8 cellular contexts compared by ENCODE assay signal in genomic region chr21:32412998-32413504, GRCh38. TPM values are rescaled to one million over a fixed set of nuclear protein-coding genes. Genes with fewer than 3 reads are reported as not detected.
A peak's percentile ranks its signal among the peaks of the same experiment; 100 is the strongest.
DNase-seq lines count a peak whose midpoint lies in the region; ATAC-seq, FAIRE-seq and TF ChIP-seq lines count a peak whose summit lies in the region.

No MANE protein-coding gene starts in this region.

- H3K9me3 Mint-ChIP-seq in stimulated activated effector memory CD8-positive, alpha-beta T cell treated with anti-CD3 and anti-CD28 coated beads, Interleukin-12 subunit alpha, Interleukin-12 subunit beta, amount 100 ng/mL, for 72 hours: peaks cover 3% of the 10 kb centered on the region

- H3K4me1 ChIP-seq in A549 (peaks cover 41% of the 10 kb centered on the region), kidney (ENCODE audit: control insufficient read depth in 1 of 2, insufficient read depth in 1 of 2, low read depth in 1 of 2, low read length in 2 of 2) (peaks cover 0 to 7% of the 10 kb centered on the region in 2 donors)

- no peaks in the 10 kb centered on the region for H3K36me3 ChIP-seq in kidney (ENCODE audit: control insufficient read depth in 1 of 2, insufficient read depth in 2 of 2, low read length in 2 of 2)

- H3K27ac Mint-ChIP-seq in stimulated activated effector memory CD8-positive, alpha-beta T cell treated with anti-CD3 and anti-CD28 coated beads, Interleukin-12 subunit alpha, Interleukin-12 subunit beta, amount 100 ng/mL, for 72 hours: peak overlapping the region; percentile 89

- TF ChIP-seq RAD21 in A549 (conservative IDR thresholded peaks at IDR 0.05 in 1 of 2, IDR thresholded peaks at IDR 0.05 in 1 of 2): no peak

- peak in 1 of 2 experiments; percentile 51; a peak in 5 of 6 replicates for ATAC-seq in A549
- no peak for ATAC-seq in stimulated activated effector memory CD8-positive, alpha-beta T cell treated with anti-CD3 and anti-CD28 coated beads, Interleukin-12 subunit alpha, Interleukin-12 subunit beta, amount 100 ng/mL, for 72 hours

- no peaks in the 10 kb centered on the region for H3K36me3 Mint-ChIP-seq in stimulated activated effector memory CD8-positive, alpha-beta T cell treated with anti-CD3 and anti-CD28 coated beads, Interleukin-12 subunit alpha, Interleukin-12 subunit beta, amount 100 ng/mL, for 72 hours

- peaks cover 66% of the 10 kb centered on the region for H3K4me1 Mint-ChIP-seq in stimulated activated effector memory CD8-positive, alpha-beta T cell treated with anti-CD3 and anti-CD28 coated beads, Interleukin-12 subunit alpha, Interleukin-12 subunit beta, amount 100 ng/mL, for 72 hours

- CTCF ChIA-PET in A549 (lab: Yijun Ruan, JAX): interaction anchor here (1.3 to 9.2 kb wide), 9 partner anchors 14 to 187 kb away, joined by 3 to 61 read pairs (median 6); no protein-coding TSS in a partner anchor

- no peak for TF ChIP-seq EP300 in A549 (IDR thresholded peaks at IDR 0.05)

- POLR2A ChIA-PET in A549 (lab: Yijun Ruan, JAX): interaction anchor here (0.7 to 1.6 kb wide), 2 partner anchors 14 to 188 kb away, joined by 3 read pairs; no protein-coding TSS in a partner anchor

- no peak for DNase-seq in A549 (ENCODE audit: low read depth in 1 of 2, low spot score in 1 of 2)
- peak in 62 of 76 experiments; percentile 26 to 89 (median 56) for DNase-seq in HUDEP-2 (lab: John Stamatoyannopoulos, UW; ENCODE audit: unreplicated experiment in 76 of 76)
- DNase-seq in astrocyte of the hippocampus (ENCODE audit: low read depth, low spot score): peak; percentile 58
- DNase-seq in kidney: peak; percentile 82
- DNase-seq in stimulated activated effector memory CD8-positive, alpha-beta T cell treated with anti-CD3 and anti-CD28 coated beads, Interleukin-12 subunit alpha, Interleukin-12 subunit beta, amount 100 ng/mL, for 72 hours (ENCODE audit: low spot score in 2 of 2): peak in 1 of 2 donors; percentile 77
- DNase-seq in AML-193 (lab: John Stamatoyannopoulos, UW): no peak
- DNase-seq in middle frontal gyrus (ENCODE audit: extremely low spot score, low spot score): no peak
- DNase-seq in DMS 273 treated with DMSO at 0.1 percent for 48 hours (lab: John Stamatoyannopoulos, UW): no peak

- intact Hi-C loops in kidney (cut with DNase I): no loop called here

- peak overlapping the region; percentile 58 for H3K4me3 ChIP-seq in A549
- peak overlapping the region; percentile 61 to 88 for H3K4me3 ChIP-seq in kidney (ENCODE audit: low read length in 2 of 2)

- TF ChIP-seq CTCF in A549 (IDR thresholded peaks at IDR 0.05) (peak; percentile 2; the same call in 1 of the 3 replicates), kidney (IDR thresholded peaks at IDR 0.05; ENCODE audit: borderline replicate concordance, extremely low read depth, insufficient read depth) (no peak)

- WGBS in A549 (ENCODE audit: missing lambda C conversion rate): 6% methylated on average over 7 of the region's 33 CpGs

- H3K9me3 ChIP-seq in A549: no peaks in the 10 kb centered on the region
- no peaks in the 10 kb centered on the region for H3K9me3 ChIP-seq in kidney (ENCODE audit: control insufficient read depth in 1 of 2, low read length in 2 of 2)

- peak overlapping the region; percentile 34 to 95 for H3K9ac ChIP-seq in kidney (ENCODE audit: low read length in 2 of 2)

- H3K27ac ChIP-seq in A549 (peak overlapping the region; percentile 98 to 100), kidney (ENCODE audit: low read depth in 2 of 2, low read length in 2 of 2) (peak overlapping the region; percentile 94)

- H3K4me3 Mint-ChIP-seq in stimulated activated effector memory CD8-positive, alpha-beta T cell treated with anti-CD3 and anti-CD28 coated beads, Interleukin-12 subunit alpha, Interleukin-12 subunit beta, amount 100 ng/mL, for 72 hours: peak overlapping the region; percentile 96

- H3K4me2 ChIP-seq in A549: peak overlapping the region; percentile 99

- TF ChIP-seq POLR2A in A549 (IDR thresholded peaks at IDR 0.05; ENCODE audit: low read length): no peak

- FAIRE-seq in A549 (lab: Jason Lieb, UNC) (no peak), kidney (lab: Jason Lieb, UNC) (no peak)

TF ChIP-seq in A549, 52 proteins besides CTCF, POLR2A, EP300 and RAD21:
- no peak for TF ChIP-seq CBX2 (IDR thresholded peaks at IDR 0.05; ENCODE audit: borderline replicate concordance, low read depth)
- TF ChIP-seq, protein P1, sequence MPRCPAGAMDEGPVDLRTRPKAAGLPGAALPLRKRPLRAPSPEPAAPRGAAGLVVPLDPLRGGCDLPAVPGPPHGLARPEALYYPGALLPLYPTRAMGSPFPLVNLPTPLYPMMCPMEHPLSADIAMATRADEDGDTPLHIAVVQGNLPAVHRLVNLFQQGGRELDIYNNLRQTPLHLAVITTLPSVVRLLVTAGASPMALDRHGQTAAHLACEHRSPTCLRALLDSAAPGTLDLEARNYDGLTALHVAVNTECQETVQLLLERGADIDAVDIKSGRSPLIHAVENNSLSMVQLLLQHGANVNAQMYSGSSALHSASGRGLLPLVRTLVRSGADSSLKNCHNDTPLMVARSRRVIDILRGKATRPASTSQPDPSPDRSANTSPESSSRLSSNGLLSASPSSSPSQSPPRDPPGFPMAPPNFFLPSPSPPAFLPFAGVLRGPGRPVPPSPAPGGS (IDR thresholded peaks at IDR 0.05): 0 out of 3 replicates have a peak, but pooled peaks have one; percentile 18
- 0 out of 2 replicates have a peak, but pooled peaks have one; percentile 6 for TF ChIP-seq MAX (IDR thresholded peaks at IDR 0.05)
TF ChIP-seq in A549: peak in this region for 2.

RNA-seq across cellular contexts. Expression of gene EVA1C, which starts 0.5 kb away (rescaled TPM):
- polyA plus RNA-seq in A549 (2011; rRNA removed) (41.1 and 45.5 TPM in 2 replicates), A549 (2017; fragmentation: RNase III; extraction: RNeasy Plus Mini Kit Qiagen cat#74134 plus additional on column Dnase treatment) (42.3 to 50.4 TPM (median 48.0 TPM) in 3 replicates), kidney (ENCODE audit: insufficient read depth, low read depth, low replicate concordance) (13.8 TPM)
- polyA plus RNA-seq in A549 (2012; cell fraction: cytosol; rRNA removed): 14.5 and 15.7 TPM in 2 replicates
- polyA plus RNA-seq in A549 (2012; cell fraction: nucleus; rRNA removed): 13.0 and 15.6 TPM in 2 replicates
- 22.8 and 29.4 TPM in 2 replicates for polyA minus RNA-seq in A549 (2011; rRNA and poly(A)+ RNA removed)
- 63.4 TPM for total RNA-seq in kidney

RNA-seq across cellular contexts. Expression of gene URB1, which starts 20.2 kb away (rescaled TPM):
- polyA plus RNA-seq in A549 (2011; rRNA removed) (8.7 and 9.0 TPM in 2 replicates), A549 (2017; fragmentation: RNase III; extraction: RNeasy Plus Mini Kit Qiagen cat#74134 plus additional on column Dnase treatment) (9.5 to 10.3 TPM (median 10.1 TPM) in 3 replicates), kidney (ENCODE audit: insufficient read depth, low read depth, low replicate concordance) (1.7 TPM)
- 4.8 and 6.7 TPM in 2 replicates for polyA plus RNA-seq in A549 (2012; cell fraction: cytosol; rRNA removed)
- 14.2 and 16.0 TPM in 2 replicates for polyA plus RNA-seq in A549 (2012; cell fraction: nucleus; rRNA removed)
- polyA minus RNA-seq in A549 (2011; rRNA and poly(A)+ RNA removed): 21.2 and 22.7 TPM in 2 replicates
- 15.0 TPM for total RNA-seq in kidney

Comparison
In these comparisons a context has a peak if more than half of its experiments do, and no peak if none do; other contexts are left out.
1. DNase-seq: peak in HUDEP-2 (62 of 76), astrocyte of the hippocampus (single experiment) and kidney (single experiment); none in A549 (0 of 2), AML-193 (0 of 2), middle frontal gyrus (single experiment) and DMS 273 treated with DMSO at 0.1 percent for 48 hours (single experiment).